ENCODE assay signal across 8 cellular contexts in the genomic region with DNA sequence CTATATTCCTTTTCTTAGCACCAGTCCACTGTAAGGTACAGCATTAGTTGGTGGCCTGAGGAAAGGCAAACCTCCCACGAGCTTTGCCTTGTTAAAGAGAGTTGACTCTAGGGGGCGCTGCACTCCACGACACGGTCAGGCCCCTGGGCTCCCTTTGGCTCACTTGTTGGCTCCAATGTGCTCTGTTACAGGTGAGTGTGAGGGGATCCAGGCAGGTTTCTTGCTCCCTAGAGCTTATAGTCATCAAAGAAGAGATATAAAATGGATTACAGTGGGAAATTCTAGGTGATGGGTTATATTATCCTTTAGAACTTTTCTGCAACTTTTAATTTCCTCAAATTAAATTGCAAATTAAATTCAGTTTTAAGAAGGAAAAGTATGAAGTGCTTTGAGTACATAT. TPM values are rescaled to one million over a fixed set of nuclear protein-coding genes. Genes with fewer than 3 reads are reported as not detected.
DNase-seq lines count a peak whose midpoint lies in the region; ATAC-seq, FAIRE-seq and TF ChIP-seq lines count a peak whose summit lies in the region.

No MANE protein-coding gene starts in this region.

- no peak overlapping the region for H3K27ac Mint-ChIP-seq in activated CD8-positive, alpha-beta memory T cell treated with anti-CD3 and anti-CD28 coated beads, Interleukin-2, amount 10 ng/mL, durations not matched to agents 7 days and 5 days

- peaks cover 6% of the 10 kb centered on the region for H3K4me1 Mint-ChIP-seq in activated CD8-positive, alpha-beta memory T cell treated with anti-CD3 and anti-CD28 coated beads, Interleukin-2, amount 10 ng/mL, durations not matched to agents 7 days and 5 days

- ATAC-seq in activated CD8-positive, alpha-beta memory T cell treated with anti-CD3 and anti-CD28 coated beads, Interleukin-2, amount 10 ng/mL, durations not matched to agents 7 days and 5 days, result no peak
- ATAC-seq in mucosa of descending colon, result peak; percentile 64
- no peak for ATAC-seq in GM21619 (IDR thresholded peaks at IDR 0.05; ENCODE audit: unreplicated experiment)

- no peak overlapping the region for H3K27ac ChIP-seq in endothelial cell of umbilical vein (ENCODE audit: insufficient read depth, low read depth, low read length)

- POLR2A ChIA-PET in endothelial cell of umbilical vein (lab: Charles Lee), result no interaction called here

- H3K9me3 ChIP-seq in endothelial cell of umbilical vein (replicated peaks; ENCODE audit: control insufficient read depth, insufficient read depth, low read length) (no peaks in the 10 kb centered on the region), mucosa of descending colon (no peaks in the 10 kb centered on the region)

- peak; percentile 90 for DNase-seq in DMS53 treated with DMSO at 0.1 percent for 48 hours (lab: John Stamatoyannopoulos, UW; ENCODE audit: unreplicated experiment)
- DNase-seq in HUDEP-2 (lab: John Stamatoyannopoulos, UW; ENCODE audit: unreplicated experiment in 76 of 76), result peak in 70 of 76 experiments; percentile 13 to 86 (median 66)
- peak; percentile 70 for DNase-seq in NOMO-1 treated with DMSO at 0.1 percent for 48 hours (lab: John Stamatoyannopoulos, UW; ENCODE audit: unreplicated experiment)
- peak; percentile 87 for DNase-seq in activated CD8-positive, alpha-beta memory T cell treated with anti-CD3 and anti-CD28 coated beads, Interleukin-2, amount 10 ng/mL, durations not matched to agents 7 days and 5 days
- peak; percentile 73 for DNase-seq in endothelial cell of umbilical vein (ENCODE audit: low read depth, low spot score)
- DNase-seq in mucosa of descending colon, result peak; percentile 75 to 96 (median 85)
- DNase-seq in stimulated activated CD8-positive, alpha-beta memory T cell treated with anti-CD3 and anti-CD28 coated beads, Interleukin-4, amount 100 ng/mL, for 48 hours, result peak; percentile 92

- no peaks in the 10 kb centered on the region for H4K20me1 ChIP-seq in endothelial cell of umbilical vein (replicated peaks; ENCODE audit: control insufficient read depth, extremely low read depth, insufficient read depth, low read length)

- BruUV-seq in endothelial cell of umbilical vein (replicated peaks; lab: Mats Ljungman, UMichigan), result no TSS peak

- dilution Hi-C loops in endothelial cell of umbilical vein (cut with MboI; ENCODE audit: extremely low pct_ligation_motif_present, low sequenced_read_pairs), result no loop called here

- no peaks in the 10 kb centered on the region for H3K36me3 Mint-ChIP-seq in activated CD8-positive, alpha-beta memory T cell treated with anti-CD3 and anti-CD28 coated beads, Interleukin-2, amount 10 ng/mL, durations not matched to agents 7 days and 5 days

- no peak overlapping the region for H3K4me3 Mint-ChIP-seq in activated CD8-positive, alpha-beta memory T cell treated with anti-CD3 and anti-CD28 coated beads, Interleukin-2, amount 10 ng/mL, durations not matched to agents 7 days and 5 days

- H3K27me3 ChIP-seq in endothelial cell of umbilical vein (ENCODE audit: control insufficient read depth in 2 of 2, insufficient read depth in 2 of 2, low read length in 2 of 2), result no peaks in the 10 kb centered on the region

- peaks cover 5% of the 10 kb centered on the region for H3K4me1 ChIP-seq in endothelial cell of umbilical vein (ENCODE audit: control insufficient read depth, extremely low read depth, insufficient read depth, low read length)
- no peaks in the 10 kb centered on the region for H3K4me1 ChIP-seq in mucosa of descending colon (ENCODE audit: low read depth)

- intact Hi-C loops in endothelial cell of umbilical vein (cut with micrococcal nuclease) (loop anchor here (1.0 kb wide), 3 partner anchors 101 to 193 kb away; no protein-coding TSS in a partner anchor), mucosa of descending colon (cut with DNase I, micrococcal nuclease) (loop anchor here in 1 of 2 donors (10.0 kb wide), 1 partner anchor 82 kb away; no protein-coding TSS in a partner anchor)

- TF ChIP-seq POLR2A in endothelial cell of umbilical vein (IDR thresholded peaks at IDR 0.05; ENCODE audit: low read depth, low read length), result no peak

- no peaks in the 10 kb centered on the region for H3K9me1 ChIP-seq in endothelial cell of umbilical vein (replicated peaks; ENCODE audit: control insufficient read depth, extremely low read depth, insufficient read depth, low read length)

- FAIRE-seq in endothelial cell of umbilical vein (lab: Jason Lieb, UNC), result peak; percentile 81

- no peak overlapping the region for H2AFZ ChIP-seq in endothelial cell of umbilical vein (ENCODE audit: low read depth, low read length)

- H3K36me3 ChIP-seq in endothelial cell of umbilical vein (ENCODE audit: control insufficient read depth in 2 of 2, extremely low read depth in 1 of 2, insufficient read depth in 2 of 2, low read length in 2 of 2) (no peaks in the 10 kb centered on the region), mucosa of descending colon (ENCODE audit: low read depth) (no peaks in the 10 kb centered on the region)

- peak; percentile 83 to 84 for TF ChIP-seq CTCF in endothelial cell of umbilical vein (IDR thresholded peaks at IDR 0.05; ENCODE audit: extremely low read depth in 1 of 2, insufficient read depth in 1 of 2, low read depth in 1 of 2, low read length in 2 of 2)
- peak; percentile 55 for TF ChIP-seq CTCF in mucosa of descending colon (IDR thresholded peaks at IDR 0.05)

- CTCF ChIA-PET in activated CD8-positive, alpha-beta memory T cell treated with anti-CD3 and anti-CD28 coated beads, Interleukin-2, amount 10 ng/mL, durations not matched to agents 7 days and 5 days (lab: Charles Lee), result interaction anchor here (0.6 to 3.7 kb wide), 42 partner anchors 13 to 500 kb away, joined by 3 to 29 read pairs (median 4); a partner anchor contains a TSS
- CTCF ChIA-PET in endothelial cell of umbilical vein (lab: Charles Lee), result interaction anchor here (0.5 to 8.4 kb wide), 102 partner anchors 10 to 500 kb away, joined by 3 to 145 read pairs (median 5); a partner anchor contains a TSS

- H3K27me3 Mint-ChIP-seq in activated CD8-positive, alpha-beta memory T cell treated with anti-CD3 and anti-CD28 coated beads, Interleukin-2, amount 10 ng/mL, durations not matched to agents 7 days and 5 days, result no peaks in the 10 kb centered on the region

- no peaks in the 10 kb centered on the region for H3K9me3 Mint-ChIP-seq in activated CD8-positive, alpha-beta memory T cell treated with anti-CD3 and anti-CD28 coated beads, Interleukin-2, amount 10 ng/mL, durations not matched to agents 7 days and 5 days (ENCODE audit: low read depth)

- H3K79me2 ChIP-seq in endothelial cell of umbilical vein (ENCODE audit: control insufficient read depth, insufficient read depth, low read length), result peaks cover 5% of the 10 kb centered on the region

- H3K4me3 ChIP-seq in endothelial cell of umbilical vein (replicated peaks in 1 of 3; ENCODE audit: insufficient read depth in 1 of 3, low read depth in 1 of 3, low read length in 3 of 3) (no peak overlapping the region), mucosa of descending colon (no peak overlapping the region)

- no peak overlapping the region for H3K9ac ChIP-seq in endothelial cell of umbilical vein (replicated peaks; ENCODE audit: extremely low read depth, insufficient read depth, low read length)

- H3K4me2 ChIP-seq in endothelial cell of umbilical vein (ENCODE audit: insufficient read depth, low read length), result no peak overlapping the region

TF ChIP-seq in endothelial cell of umbilical vein, 7 proteins besides CTCF, POLR2A, EP300 and RAD21:
- TF ChIP-seq EZH2 (IDR thresholded peaks at IDR 0.05; ENCODE audit: borderline replicate concordance, low read depth, low read length, severe bottlenecking) (no peak), JUN (IDR thresholded peaks at IDR 0.05; ENCODE audit: borderline replicate concordance, insufficient read depth, insufficient read length, low read depth) (no peak), MYC (IDR thresholded peaks at IDR 0.05; ENCODE audit: low read depth, low read length) (no peak), FOS (IDR thresholded peaks at IDR 0.05; ENCODE audit: borderline replicate concordance, insufficient read depth, low read length) (no peak), GATA2 (IDR thresholded peaks at IDR 0.05; ENCODE audit: insufficient read depth, insufficient read length, low read depth, low read length) (no peak), POLR2AphosphoS5 (IDR thresholded peaks at IDR 0.05; ENCODE audit: insufficient read depth, low read depth, low read length) (no peak)
- TF ChIP-seq, protein P1, sequence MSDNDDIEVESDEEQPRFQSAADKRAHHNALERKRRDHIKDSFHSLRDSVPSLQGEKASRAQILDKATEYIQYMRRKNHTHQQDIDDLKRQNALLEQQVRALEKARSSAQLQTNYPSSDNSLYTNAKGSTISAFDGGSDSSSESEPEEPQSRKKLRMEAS (IDR thresholded peaks at IDR 0.05; ENCODE audit: insufficient read depth, insufficient read length), result no peak

RNA-seq across cellular contexts. Expression of a gene that starts 3.7 kb away (rescaled TPM):
- total RNA-seq in activated CD8-positive, alpha-beta memory T cell treated with anti-CD3 and anti-CD28 coated beads, Interleukin-2, amount 10 ng/mL, durations not matched to agents 7 days and 5 days, result not detected
- total RNA-seq in endothelial cell of umbilical vein (not detected in 2 replicates), mucosa of descending colon (not detected)
- under 0.01 TPM in 1 of 2 replicates, not detected in the other for polyA plus RNA-seq in endothelial cell of umbilical vein
- polyA plus RNA-seq in endothelial cell of umbilical vein (2011; cell fraction: cytosol; rRNA removed), result not detected in 2 replicates
- not detected in 2 replicates for polyA plus RNA-seq in endothelial cell of umbilical vein (2011; cell fraction: nucleus; rRNA removed)
- polyA plus RNA-seq in endothelial cell of umbilical vein (2012), result not detected in 2 replicates
- not detected in 2 replicates for polyA minus RNA-seq in endothelial cell of umbilical vein
- not detected for polyA minus RNA-seq in endothelial cell of umbilical vein (2011; cell fraction: cytosol; rRNA and poly(A)+ RNA removed)
- not detected in 2 replicates for polyA minus RNA-seq in endothelial cell of umbilical vein (2011; cell fraction: nucleus; rRNA and poly(A)+ RNA removed)

RNA-seq across cellular contexts. Expression of a gene that starts 4.3 kb away (rescaled TPM):
- 10 to 100 TPM; 16.6 to 21.6 TPM for total RNA-seq in activated CD8-positive, alpha-beta memory T cell treated with anti-CD3 and anti-CD28 coated beads, Interleukin-2, amount 10 ng/mL, durations not matched to agents 7 days and 5 days
- total RNA-seq in endothelial cell of umbilical vein (44.4 and 47.2 TPM in 2 replicates), mucosa of descending colon (100 to 1,000 TPM in 2 of 3 donors, 10 to 100 TPM in 1; 93.6 to 173 (median 144) TPM)
- polyA plus RNA-seq in endothelial cell of umbilical vein, result 7.1 and 14.2 TPM in 2 replicates
- 7.4 and 7.9 TPM in 2 replicates for polyA plus RNA-seq in endothelial cell of umbilical vein (2011; cell fraction: cytosol; rRNA removed)
- 14.7 and 16.0 TPM in 2 replicates for polyA plus RNA-seq in endothelial cell of umbilical vein (2011; cell fraction: nucleus; rRNA removed)
- polyA plus RNA-seq in endothelial cell of umbilical vein (2012), result 17.1 and 25.7 TPM in 2 replicates
- 45.6 and 79.2 TPM in 2 replicates for polyA minus RNA-seq in endothelial cell of umbilical vein
- 16.5 TPM for polyA minus RNA-seq in endothelial cell of umbilical vein (2011; cell fraction: cytosol; rRNA and poly(A)+ RNA removed)
- 42.6 and 52.7 TPM in 2 replicates for polyA minus RNA-seq in endothelial cell of umbilical vein (2011; cell fraction: nucleus; rRNA and poly(A)+ RNA removed)
